ENCODE assay signal across 1 cellular context in the genomic region with DNA sequence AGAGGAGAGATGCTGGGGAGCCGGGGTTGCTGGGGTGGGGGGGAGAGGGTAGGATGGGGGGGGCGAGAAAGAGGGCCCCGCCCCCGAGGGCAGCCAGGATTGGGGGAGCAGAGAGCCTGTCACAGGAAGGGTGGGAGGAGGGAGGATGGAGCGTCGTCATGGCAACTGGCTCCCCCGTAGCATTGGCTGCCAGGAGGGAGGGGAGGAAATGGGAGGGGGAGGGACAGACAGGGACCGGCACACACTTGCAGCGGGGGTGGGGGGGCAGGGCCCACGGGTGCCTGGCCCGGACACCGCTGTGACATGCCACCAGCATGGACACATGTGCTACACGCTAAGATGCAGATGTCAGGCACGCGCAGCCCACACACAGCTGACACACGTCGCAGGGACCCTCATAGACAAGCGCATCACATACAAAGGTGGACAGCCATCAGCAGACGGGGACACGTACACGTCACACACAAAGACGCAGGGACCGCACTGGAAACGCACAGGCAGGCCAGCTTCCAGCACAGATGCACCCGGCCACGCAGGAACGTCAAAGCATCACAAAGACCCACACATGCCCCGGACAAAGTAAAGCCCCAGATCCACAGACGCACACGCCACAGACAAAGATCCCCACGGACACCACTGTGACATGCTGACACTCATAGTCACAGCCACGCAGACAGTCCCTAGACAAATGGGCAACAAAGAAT.
A peak's percentile ranks its signal among the peaks of the same experiment; 100 is the strongest.
TF ChIP-seq lines count a peak whose summit lies in the region.

A gene with protein sequence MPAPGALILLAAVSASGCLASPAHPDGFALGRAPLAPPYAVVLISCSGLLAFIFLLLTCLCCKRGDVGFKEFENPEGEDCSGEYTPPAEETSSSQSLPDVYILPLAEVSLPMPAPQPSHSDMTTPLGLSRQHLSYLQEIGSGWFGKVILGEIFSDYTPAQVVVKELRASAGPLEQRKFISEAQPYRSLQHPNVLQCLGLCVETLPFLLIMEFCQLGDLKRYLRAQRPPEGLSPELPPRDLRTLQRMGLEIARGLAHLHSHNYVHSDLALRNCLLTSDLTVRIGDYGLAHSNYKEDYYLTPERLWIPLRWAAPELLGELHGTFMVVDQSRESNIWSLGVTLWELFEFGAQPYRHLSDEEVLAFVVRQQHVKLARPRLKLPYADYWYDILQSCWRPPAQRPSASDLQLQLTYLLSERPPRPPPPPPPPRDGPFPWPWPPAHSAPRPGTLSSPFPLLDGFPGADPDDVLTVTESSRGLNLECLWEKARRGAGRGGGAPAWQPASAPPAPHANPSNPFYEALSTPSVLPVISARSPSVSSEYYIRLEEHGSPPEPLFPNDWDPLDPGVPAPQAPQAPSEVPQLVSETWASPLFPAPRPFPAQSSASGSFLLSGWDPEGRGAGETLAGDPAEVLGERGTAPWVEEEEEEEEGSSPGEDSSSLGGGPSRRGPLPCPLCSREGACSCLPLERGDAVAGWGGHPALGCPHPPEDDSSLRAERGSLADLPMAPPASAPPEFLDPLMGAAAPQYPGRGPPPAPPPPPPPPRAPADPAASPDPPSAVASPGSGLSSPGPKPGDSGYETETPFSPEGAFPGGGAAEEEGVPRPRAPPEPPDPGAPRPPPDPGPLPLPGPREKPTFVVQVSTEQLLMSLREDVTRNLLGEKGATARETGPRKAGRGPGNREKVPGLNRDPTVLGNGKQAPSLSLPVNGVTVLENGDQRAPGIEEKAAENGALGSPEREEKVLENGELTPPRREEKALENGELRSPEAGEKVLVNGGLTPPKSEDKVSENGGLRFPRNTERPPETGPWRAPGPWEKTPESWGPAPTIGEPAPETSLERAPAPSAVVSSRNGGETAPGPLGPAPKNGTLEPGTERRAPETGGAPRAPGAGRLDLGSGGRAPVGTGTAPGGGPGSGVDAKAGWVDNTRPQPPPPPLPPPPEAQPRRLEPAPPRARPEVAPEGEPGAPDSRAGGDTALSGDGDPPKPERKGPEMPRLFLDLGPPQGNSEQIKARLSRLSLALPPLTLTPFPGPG (N-terminal part only) (minus strand): TSS at position 36 of the 704 bp plus-strand sequence. CDS start 259 bp downstream, outside the sequence.

TF ChIP-seq in K562, 482 proteins besides CTCF, POLR2A, EP300 and RAD21 (continued from another document):
- TF ChIP-seq, protein P1, sequence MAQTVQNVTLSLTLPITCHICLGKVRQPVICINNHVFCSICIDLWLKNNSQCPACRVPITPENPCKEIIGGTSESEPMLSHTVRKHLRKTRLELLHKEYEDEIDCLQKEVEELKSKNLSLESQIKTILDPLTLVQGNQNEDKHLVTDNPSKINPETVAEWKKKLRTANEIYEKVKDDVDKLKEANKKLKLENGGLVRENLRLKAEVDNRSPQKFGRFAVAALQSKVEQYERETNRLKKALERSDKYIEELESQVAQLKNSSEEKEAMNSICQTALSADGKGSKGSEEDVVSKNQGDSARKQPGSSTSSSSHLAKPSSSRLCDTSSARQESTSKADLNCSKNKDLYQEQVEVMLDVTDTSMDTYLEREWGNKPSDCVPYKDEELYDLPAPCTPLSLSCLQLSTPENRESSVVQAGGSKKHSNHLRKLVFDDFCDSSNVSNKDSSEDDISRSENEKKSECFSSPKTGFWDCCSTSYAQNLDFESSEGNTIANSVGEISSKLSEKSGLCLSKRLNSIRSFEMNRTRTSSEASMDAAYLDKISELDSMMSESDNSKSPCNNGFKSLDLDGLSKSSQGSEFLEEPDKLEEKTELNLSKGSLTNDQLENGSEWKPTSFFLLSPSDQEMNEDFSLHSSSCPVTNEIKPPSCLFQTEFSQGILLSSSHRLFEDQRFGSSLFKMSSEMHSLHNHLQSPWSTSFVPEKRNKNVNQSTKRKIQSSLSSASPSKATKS (CRISPR knock-in tag; IDR thresholded peaks at IDR 0.05): no peak
- TF ChIP-seq MAFK (IDR thresholded peaks at IDR 0.05; ENCODE audit: low read length) (no peak), PRPF4 (IDR thresholded peaks at IDR 0.05; ENCODE audit: insufficient read depth, low read depth, low read length, poor library complexity, severe bottlenecking) (no peak), NCOA4 (IDR thresholded peaks at IDR 0.05; ENCODE audit: partially characterized antibody) (no peak), BMI1 (IDR thresholded peaks at IDR 0.05; ENCODE audit: low read length) (peak; percentile 63; the same call in 1 of the 2 replicates), RCOR1 (IDR thresholded peaks at IDR 0.05; ENCODE audit: borderline replicate concordance in 1 of 2, low read depth in 2 of 2, low read length in 2 of 2) (peak in 1 of 2 experiments; percentile 80; a peak in 2 of 4 replicates), HNRNPL (IDR thresholded peaks at IDR 0.05; ENCODE audit: low read depth, low read length) (no peak), TEAD1 (CRISPR knock-in tag; IDR thresholded peaks at IDR 0.05) (no peak), SIN3B (IDR thresholded peaks at IDR 0.05; ENCODE audit: low read depth) (no peak), CCAR2 (IDR thresholded peaks at IDR 0.05; ENCODE audit: low read depth, low read length) (no peak), ZBTB11 (CRISPR knock-in tag; IDR thresholded peaks at IDR 0.05) (no peak), NFE2 (IDR thresholded peaks at IDR 0.05; ENCODE audit: low read depth) (no peak), GABPB1 (CRISPR knock-in tag; IDR thresholded peaks at IDR 0.05) (peak; percentile 22; the same call in 1 of the 2 replicates), HNRNPH1 (optimal IDR thresholded peaks at IDR 0.05; ENCODE audit: low read depth, low read length) (no peak), FOXJ3 (CRISPR knock-in tag; IDR thresholded peaks at IDR 0.05) (no peak)
- TF ChIP-seq, protein P2, sequence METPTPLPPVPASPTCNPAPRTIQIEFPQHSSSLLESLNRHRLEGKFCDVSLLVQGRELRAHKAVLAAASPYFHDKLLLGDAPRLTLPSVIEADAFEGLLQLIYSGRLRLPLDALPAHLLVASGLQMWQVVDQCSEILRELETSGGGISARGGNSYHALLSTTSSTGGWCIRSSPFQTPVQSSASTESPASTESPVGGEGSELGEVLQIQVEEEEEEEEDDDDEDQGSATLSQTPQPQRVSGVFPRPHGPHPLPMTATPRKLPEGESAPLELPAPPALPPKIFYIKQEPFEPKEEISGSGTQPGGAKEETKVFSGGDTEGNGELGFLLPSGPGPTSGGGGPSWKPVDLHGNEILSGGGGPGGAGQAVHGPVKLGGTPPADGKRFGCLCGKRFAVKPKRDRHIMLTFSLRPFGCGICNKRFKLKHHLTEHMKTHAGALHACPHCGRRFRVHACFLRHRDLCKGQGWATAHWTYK (CRISPR knock-in tag; IDR thresholded peaks at IDR 0.05): no peak
